8 cellular contexts compared by ENCODE assay signal in genomic region chr3:124887177-124887995, GRCh38. TPM values are rescaled to one million over a fixed set of nuclear protein-coding genes. Genes with fewer than 3 reads are reported as not detected.
DNase-seq lines count a peak whose midpoint lies in the region; ATAC-seq and TF ChIP-seq lines count a peak whose summit lies in the region.

ITGB5 (minus strand) TSS chr3:124887365; CDS start chr3:124887000, 365 bp downstream.

- H3K9me3 Mint-ChIP-seq in CD14-positive monocyte: peaks cover 0 to 14% (median 5%) of the 10 kb centered on the region in 7 donors

- intact Hi-C loops in CD14-positive monocyte (cut with micrococcal nuclease): loop anchor here in 1 of 2 donors (5.0 kb wide), 2 partner anchors 60 to 105 kb away; no protein-coding TSS in a partner anchor

- TF ChIP-seq CTCF in CD14-positive monocyte (IDR thresholded peaks at IDR 0.05): no peak

- peaks cover 18% of the 10 kb centered on the region for H3K4me1 Mint-ChIP-seq in CD14-positive monocyte

- peaks cover 0 to 4% of the 10 kb centered on the region in 2 donors for H3K36me3 Mint-ChIP-seq in CD14-positive monocyte

- ATAC-seq in GM19324 (IDR thresholded peaks at IDR 0.05; ENCODE audit: low FRiP score, unreplicated experiment) (peak; percentile 54), HG03565 (IDR thresholded peaks at IDR 0.05; ENCODE audit: unreplicated experiment) (peak; percentile 40)

- H3K4me3 Mint-ChIP-seq in CD14-positive monocyte: peak within 1 kb of the TSS; percentile 76 to 91

- peaks cover 48 to 66% (median 62%) of the 10 kb centered on the region in 3 donors for H3K27me3 Mint-ChIP-seq in CD14-positive monocyte (ENCODE audit: low read depth in 3 of 3)

- no peak within 1 kb of the TSS for H3K27ac Mint-ChIP-seq in CD14-positive monocyte

- H3K27ac ChIP-seq in caudate nucleus (ENCODE audit: low read depth, low read length): peak within 1 kb of the TSS; percentile 73

- no peak for DNase-seq in CD14-positive monocyte (ENCODE audit: low spot score)
- peak; percentile 25 to 69 for DNase-seq in SW 1271 (lab: John Stamatoyannopoulos, UW)
- peak in 40 of 61 donors; percentile 8 to 53 (median 26) for DNase-seq in caudate nucleus (lab: John Stamatoyannopoulos, UW)
- peak; percentile 86 for DNase-seq in iPS-NIHi11 (ENCODE audit: low spot score)
- no peak for DNase-seq in skeletal muscle cell (ENCODE audit: low read depth)
- DNase-seq in NCI-H1436 treated with DMSO at 0.1 percent for 48 hours (lab: John Stamatoyannopoulos, UW): no peak

- peak within 1 kb of the TSS; percentile 67 for H3K4me3 ChIP-seq in skeletal muscle cell (ENCODE audit: low read depth, low read length)

RNA-seq across cellular contexts. Expression of gene ITGB5, which starts in this region (rescaled TPM):
- 1 to 10 TPM in 1 of 2 donors, under 1 TPM in 1; 0.68 to 1.0 TPM for polyA plus RNA-seq in CD14-positive monocyte

Comparison
In these comparisons a context has a peak if more than half of its experiments do, and no peak if none do; other contexts are left out.
1. DNase-seq: peak in SW 1271 (2 of 2), caudate nucleus (40 of 61) and iPS-NIHi11 (single experiment); none in CD14-positive monocyte (single experiment), skeletal muscle cell (single experiment) and NCI-H1436 treated with DMSO at 0.1 percent for 48 hours (single experiment).